9 cellular contexts compared by ENCODE assay signal in genomic region chrX:1592128-1592862, GRCh38. TPM values are rescaled to one million over a fixed set of nuclear protein-coding genes. Genes with fewer than 3 reads are reported as not detected.
DNase-seq lines count a peak whose midpoint lies in the region; ATAC-seq and TF ChIP-seq lines count a peak whose summit lies in the region.
"Had no signal": no experiment of that assay in that cellular context is flagged by ENCODE, and none has a peak within 500 bp of the region (broad histone marks: within the 10 kb centered on the region; RNA-seq: fewer than 3 reads in every experiment).

No MANE protein-coding gene starts in this region.

- no peak for TF ChIP-seq POLR2A in gastroesophageal sphincter (IDR thresholded peaks at IDR 0.05)

- peak overlapping the region; percentile 80 to 99 for H3K4me3 ChIP-seq in gastroesophageal sphincter

- no peak for TF ChIP-seq EP300 in gastroesophageal sphincter (IDR thresholded peaks at IDR 0.05)

- DNase-seq in AG08396 (ENCODE audit: low spot score) (peak; percentile 52), progenitor cell of endocrine pancreas (ENCODE audit: low spot score, unreplicated experiment) (no peak), DMS 273 (lab: John Stamatoyannopoulos, UW; ENCODE audit: unreplicated experiment) (no peak), NCI-H1417 (lab: John Stamatoyannopoulos, UW) (no peak)
- DNase-seq in activated CD8-positive, alpha-beta T cell treated with anti-CD3 and anti-CD28 coated beads for 36 hours: peak; percentile 60

- WGBS in gastroesophageal sphincter (ENCODE audit: low coverage in 1 of 2), 2 donors: 0% methylated on average over 3 to 12 of the region's 34 CpGs

- H3K27ac Mint-ChIP-seq in activated CD8-positive, alpha-beta T cell treated with anti-CD3 and anti-CD28 coated beads for 36 hours: peak overlapping the region; percentile 93
- peak overlapping the region; percentile 97 for H3K27ac Mint-ChIP-seq in progenitor cell of endocrine pancreas

- no peaks in the 10 kb centered on the region for H3K27me3 ChIP-seq in gastroesophageal sphincter

- H3K4me1 ChIP-seq in gastroesophageal sphincter: peaks cover 0 to 37% (median 16%) of the 10 kb centered on the region in 3 donors

- peaks cover 0 to 40% of the 10 kb centered on the region in 2 donors for H3K36me3 ChIP-seq in gastroesophageal sphincter

- TF ChIP-seq CTCF in activated CD8-positive, alpha-beta T cell treated with anti-CD3 and anti-CD28 coated beads for 36 hours (IDR thresholded peaks at IDR 0.05): no peak
- TF ChIP-seq CTCF in gastroesophageal sphincter (IDR thresholded peaks at IDR 0.05) (no peak), progenitor cell of endocrine pancreas (IDR thresholded peaks at IDR 0.05; ENCODE audit: unreplicated experiment) (no peak)

- no peaks in the 10 kb centered on the region for H3K9me3 Mint-ChIP-seq in activated CD8-positive, alpha-beta T cell treated with anti-CD3 and anti-CD28 coated beads for 36 hours
- no peaks in the 10 kb centered on the region for H3K9me3 Mint-ChIP-seq in progenitor cell of endocrine pancreas (ENCODE audit: low read depth)

- no peaks in the 10 kb centered on the region for H3K9me3 ChIP-seq in gastroesophageal sphincter

- peaks cover 32% of the 10 kb centered on the region for H3K4me1 Mint-ChIP-seq in activated CD8-positive, alpha-beta T cell treated with anti-CD3 and anti-CD28 coated beads for 36 hours (ENCODE audit: low read depth)
- H3K4me1 Mint-ChIP-seq in progenitor cell of endocrine pancreas (ENCODE audit: low read depth): peaks cover 7% of the 10 kb centered on the region

- ATAC-seq in GM18511 (IDR thresholded peaks at IDR 0.05; ENCODE audit: unreplicated experiment) (peak; percentile 53), HG03064 (IDR thresholded peaks at IDR 0.05; ENCODE audit: low read depth, unreplicated experiment) (peak; percentile 51), gastroesophageal sphincter (no peak)
- ATAC-seq in activated CD8-positive, alpha-beta T cell treated with anti-CD3 and anti-CD28 coated beads for 36 hours: peak; percentile 22

- intact Hi-C loops in activated CD8-positive, alpha-beta T cell treated with anti-CD3 and anti-CD28 coated beads for 36 hours (cut with micrococcal nuclease): no loop called here

- peak overlapping the region; percentile 45 to 90 (median 88) for H3K27ac ChIP-seq in gastroesophageal sphincter

- H3K36me3 Mint-ChIP-seq in activated CD8-positive, alpha-beta T cell treated with anti-CD3 and anti-CD28 coated beads for 36 hours (ENCODE audit: low read depth): peaks cover 41% of the 10 kb centered on the region
- H3K36me3 Mint-ChIP-seq in progenitor cell of endocrine pancreas (ENCODE audit: insufficient read depth): peaks cover 15% of the 10 kb centered on the region

- CTCF ChIA-PET in activated CD8-positive, alpha-beta T cell treated with anti-CD3 and anti-CD28 coated beads for 36 hours (lab: Charles Lee): no interaction called here

- POLR2A ChIA-PET in activated CD8-positive, alpha-beta T cell treated with anti-CD3 and anti-CD28 coated beads for 36 hours (lab: Charles Lee): no interaction called here

- H3K27me3 Mint-ChIP-seq in activated CD8-positive, alpha-beta T cell treated with anti-CD3 and anti-CD28 coated beads for 36 hours: no peaks in the 10 kb centered on the region
- no peaks in the 10 kb centered on the region for H3K27me3 Mint-ChIP-seq in progenitor cell of endocrine pancreas

- peak overlapping the region; percentile 96 for H3K4me3 Mint-ChIP-seq in activated CD8-positive, alpha-beta T cell treated with anti-CD3 and anti-CD28 coated beads for 36 hours
- peak overlapping the region; percentile 93 for H3K4me3 Mint-ChIP-seq in progenitor cell of endocrine pancreas (ENCODE audit: low read depth)

RNA-seq across cellular contexts. Expression of gene AKAP17A, which starts 0.9 kb away (rescaled TPM):
- total RNA-seq in activated CD8-positive, alpha-beta T cell treated with anti-CD3 and anti-CD28 coated beads for 36 hours: 10 to 100 TPM; 82.8 to 85.5 TPM
- total RNA-seq in gastroesophageal sphincter (10 to 100 TPM; 18.1 to 40.8 (median 29.6) TPM), progenitor cell of endocrine pancreas (52.7 and 56.0 TPM in 2 replicates)

RNA-seq across cellular contexts. Expression of gene ASMT, which starts 22.6 kb away (rescaled TPM):
- total RNA-seq in activated CD8-positive, alpha-beta T cell treated with anti-CD3 and anti-CD28 coated beads for 36 hours: under 1 TPM in 1 of 2 experiments, not detected in 1; 0.41 TPM
- 1 to 10 TPM in 1 of 4 donors, not detected in 3; 1.4 TPM for total RNA-seq in gastroesophageal sphincter
- 0.36 TPM in 1 of 2 replicates, not detected in the other for total RNA-seq in progenitor cell of endocrine pancreas
- total RNA-seq: NCI-H460 had no signal

RNA-seq across cellular contexts. Expression of gene P2RY8, which starts 55.3 kb away (rescaled TPM):
- 10 to 100 TPM; 27.5 to 28.3 TPM for total RNA-seq in activated CD8-positive, alpha-beta T cell treated with anti-CD3 and anti-CD28 coated beads for 36 hours
- total RNA-seq in gastroesophageal sphincter: 1 to 10 TPM in 3 of 4 donors, under 1 TPM in 1; 0.81 to 2.7 (median 1.8) TPM
- not detected in 2 replicates for total RNA-seq in progenitor cell of endocrine pancreas
- total RNA-seq: NCI-H460 had no signal

Comparison
In these comparisons a context has a peak if more than half of its experiments do, and no peak if none do; other contexts are left out.
1. DNase-seq: peak in AG08396 (single experiment) and activated CD8-positive, alpha-beta T cell treated with anti-CD3 and anti-CD28 coated beads for 36 hours (single experiment); none in progenitor cell of endocrine pancreas (single experiment), DMS 273 (single experiment) and NCI-H1417 (0 of 3).
2. RNA of gene P2RY8, which starts 55.3 kb away (total RNA-seq): 27.5 to 28.3 TPM in activated CD8-positive, alpha-beta T cell treated with anti-CD3 and anti-CD28 coated beads for 36 hours; 0.81 to 2.7 TPM in gastroesophageal sphincter and not detected in progenitor cell of endocrine pancreas; every median in the first group is over 4 times any median in the second.